In the genomic region with DNA sequence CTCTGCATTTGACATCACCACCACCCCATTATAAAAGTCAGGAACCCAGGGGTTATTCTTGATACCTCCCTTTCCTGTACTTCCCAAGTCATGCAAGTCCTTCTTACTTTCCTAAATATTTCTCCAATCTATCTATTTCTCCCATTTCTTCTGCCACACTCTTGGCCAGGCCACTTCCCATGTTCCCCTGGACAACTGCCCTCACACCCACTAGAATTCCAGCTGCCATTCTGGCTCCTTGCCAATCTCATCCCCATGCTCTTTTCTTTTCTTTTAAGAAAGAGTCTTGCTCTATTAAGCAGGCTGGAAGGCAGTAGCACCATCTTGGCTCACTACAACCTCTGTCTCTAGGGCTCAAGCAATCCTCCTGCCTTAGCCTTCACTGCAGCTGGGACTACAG, we compare ENCODE assay signal across 1 cellular context.
TF ChIP-seq lines count a peak whose summit lies in the region.

No MANE protein-coding gene starts in this region.

TF ChIP-seq in HepG2, 621 proteins besides CTCF, POLR2A, EP300 and RAD21:
- no peak for TF ChIP-seq HES4 (CRISPR knock-in tag; IDR thresholded peaks at IDR 0.05; ENCODE audit: borderline replicate concordance)
- TF ChIP-seq LCORL (IDR thresholded peaks at IDR 0.05): peak; percentile 85
- TF ChIP-seq LCORL (CRISPR knock-in tag; IDR thresholded peaks at IDR 0.05): no peak
- TF ChIP-seq ZNF746 (CRISPR knock-in tag; IDR thresholded peaks at IDR 0.05): no peak
- no peak for TF ChIP-seq ISL2 (CRISPR knock-in tag; IDR thresholded peaks at IDR 0.05)
TF ChIP-seq in HepG2: peak in this region for 1.
